Comparison of ENCODE assay signal across 23 cellular contexts in the genomic region with DNA sequence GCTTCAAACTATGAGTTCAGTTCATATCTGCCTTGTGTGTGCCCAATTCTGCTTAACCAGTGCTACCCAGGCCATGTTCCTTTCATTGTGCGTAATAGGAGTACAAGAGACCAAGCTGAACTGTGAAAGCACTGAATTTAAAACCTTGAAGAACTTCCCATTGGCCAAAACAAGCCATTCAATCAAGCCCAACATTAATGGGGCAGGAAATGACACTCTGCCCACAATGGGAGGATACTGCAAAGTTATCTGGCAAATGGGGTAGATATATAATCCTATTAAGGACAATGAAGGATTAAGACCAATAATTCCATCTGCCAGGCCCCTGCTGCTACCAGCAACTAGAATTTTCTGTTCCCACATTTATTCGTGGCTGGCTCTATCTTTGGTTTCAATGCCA.
"Had no signal": no experiment of that assay in that cellular context is flagged by ENCODE, and none has a peak within 500 bp of the region (broad histone marks: within the 10 kb centered on the region; RNA-seq: fewer than 3 reads in every experiment).

No MANE protein-coding gene starts in this region.

- H3K36me3 ChIP-seq: brain microvascular endothelial cell, esophagus squamous epithelium, gastroesophageal sphincter, heart right ventricle had no signal

- H3K27ac ChIP-seq: brain microvascular endothelial cell, coronary artery, esophagus squamous epithelium, gastroesophageal sphincter, heart right ventricle had no signal

- H3K4me3 ChIP-seq: coronary artery, esophagus squamous epithelium, gastroesophageal sphincter, heart right ventricle had no signal

- DNase-seq: activated CD4-positive, alpha-beta memory T cell treated with anti-CD3 and anti-CD28 coated beads, Interleukin-2, amount 10 ng/mL, durations not matched to agents 7 days and 5 days; activated CD4-positive, alpha-beta T cell treated with anti-CD3 and anti-CD28 coated beads for 1 hour; activated CD4-positive, alpha-beta T cell treated with anti-CD3 and anti-CD28 coated beads for 4 hours; activated CD4-positive, alpha-beta T cell treated with anti-CD3 and anti-CD28 coated beads, Interleukin-2, amount 10 ng/mL, durations not matched to agents 7 days and 5 days; activated CD4-positive, alpha-beta T cell treated with anti-CD3 and anti-CD28 coated beads, Interleukin-2, amount 50 U/mL, for 4 hours; activated CD8-positive, alpha-beta memory T cell treated with anti-CD3 and anti-CD28 coated beads, Interleukin-2, amount 50 U/mL, for 48 hours; activated gamma-delta T cell; activated naive CD4-positive, alpha-beta T cell; activated naive CD4-positive, alpha-beta T cell treated with anti-CD3 and anti-CD28 coated beads, Interleukin-2, amount 10 ng/mL, durations not matched to agents 7 days and 5 days; activated naive CD8-positive, alpha-beta T cell treated with anti-CD3 and anti-CD28 coated beads, Interleukin-2, amount 10 ng/mL, durations not matched to agents 7 days and 5 days; activated T-cell treated with anti-CD3 and anti-CD28 coated beads for 4 hours; activated T-cell treated with anti-CD3 and anti-CD28 coated beads, Interleukin-2, amount 50 U/mL, for 24 hours; activated T-cell treated with anti-CD3 and anti-CD28 coated beads, Interleukin-2, amount 50 U/mL, for 72 hours; brain microvascular endothelial cell; dermis blood vessel endothelial cell; effector CD4-positive, alpha-beta T cell; effector memory CD8-positive, alpha-beta T cell; esophagus squamous epithelium; heart right ventricle; T-cell; T1000 had no signal

- H3K27me3 ChIP-seq: brain microvascular endothelial cell, esophagus squamous epithelium, gastroesophageal sphincter, heart right ventricle had no signal

- H3K4me1 ChIP-seq: esophagus squamous epithelium, gastroesophageal sphincter had no signal

- H3K9me3 ChIP-seq: esophagus squamous epithelium, gastroesophageal sphincter, heart right ventricle had no signal
